ENCODE assay signal across 18 cellular contexts in the genomic region with DNA sequence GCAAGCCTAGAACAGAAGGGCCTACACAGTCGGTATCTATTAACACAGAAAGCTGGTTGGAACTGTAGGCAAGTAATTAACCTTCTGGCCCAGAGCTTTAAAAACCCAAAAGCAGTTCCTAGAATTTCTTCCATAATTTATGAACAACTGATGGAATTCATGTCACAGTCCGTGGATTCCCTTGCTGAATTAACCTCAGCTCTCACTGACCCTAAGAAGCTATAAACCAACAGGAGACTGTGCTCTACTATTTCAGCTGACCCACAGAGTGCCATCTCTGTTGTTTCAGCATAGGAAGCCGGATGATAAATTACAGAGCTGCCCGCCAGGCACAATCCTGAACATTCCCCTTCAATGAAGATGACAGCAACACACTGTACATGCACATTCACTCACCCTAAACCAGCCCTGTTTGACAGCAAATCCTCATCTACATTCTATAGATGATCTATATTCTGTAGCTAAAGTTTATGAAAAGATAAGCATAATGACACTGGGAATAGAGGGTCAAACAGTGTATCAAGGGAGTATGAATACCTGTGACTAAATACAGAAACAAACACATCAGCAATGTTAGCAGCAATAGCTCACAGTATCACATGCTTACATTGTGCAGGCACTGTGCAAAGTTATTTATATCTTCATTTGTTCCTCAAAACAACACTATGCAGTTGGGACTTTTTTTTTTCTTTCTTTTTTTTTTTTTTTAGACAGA.
DNase-seq lines count a peak whose midpoint lies in the region; ATAC-seq, FAIRE-seq and TF ChIP-seq lines count a peak whose summit lies in the region.
"Had no signal": no experiment of that assay in that cellular context is flagged by ENCODE, and none has a peak within 500 bp of the region (broad histone marks: within the 10 kb centered on the region; RNA-seq: fewer than 3 reads in every experiment).

No MANE protein-coding gene starts in this region.

- H3K9me3 Mint-ChIP-seq in nephron progenitor cell, result peaks cover 19% of the 10 kb centered on the region
- no peaks in the 10 kb centered on the region for H3K9me3 Mint-ChIP-seq in activated CD4-positive, alpha-beta memory T cell treated with anti-CD3 and anti-CD28 coated beads, Interleukin-2, amount 10 ng/mL, durations not matched to agents 7 days and 5 days

- no peak overlapping the region for H3K4me3 ChIP-seq in smooth muscle cell
- H3K4me3 ChIP-seq: BLaER1 treated with 17β-estradiol and CSF1 and Interleukin-3, amounts not matched to agents 10 nM and 100 nM; breast epithelium; lower lobe of right lung; PC-9 had no signal

- no peaks in the 10 kb centered on the region for H3K36me3 ChIP-seq in smooth muscle cell (ENCODE audit: low read depth)
- H3K36me3 ChIP-seq: BLaER1 treated with 17β-estradiol and CSF1 and Interleukin-3, amounts not matched to agents 10 nM and 100 nM; breast epithelium; lower lobe of right lung had no signal

- H3K9ac ChIP-seq in smooth muscle cell (ENCODE audit: low read depth), result no peak overlapping the region
- H3K9ac ChIP-seq: BLaER1 treated with 17β-estradiol and CSF1 and Interleukin-3, amounts not matched to agents 10 nM and 100 nM; parathyroid adenoma had no signal

- no peaks in the 10 kb centered on the region for H3K9me3 ChIP-seq in smooth muscle cell (replicated peaks; ENCODE audit: low read depth)
- H3K9me3 ChIP-seq: BLaER1 treated with 17β-estradiol and CSF1 and Interleukin-3, amounts not matched to agents 10 nM and 100 nM; breast epithelium; lower lobe of right lung had no signal

- POLR2A ChIA-PET in activated CD4-positive, alpha-beta memory T cell treated with anti-CD3 and anti-CD28 coated beads, Interleukin-2, amount 10 ng/mL, durations not matched to agents 7 days and 5 days (lab: Charles Lee), result no interaction called here

- no peaks in the 10 kb centered on the region for H3K27me3 Mint-ChIP-seq in nephron progenitor cell (ENCODE audit: low read depth, poor library complexity)
- peaks cover 1% of the 10 kb centered on the region for H3K27me3 Mint-ChIP-seq in activated CD4-positive, alpha-beta memory T cell treated with anti-CD3 and anti-CD28 coated beads, Interleukin-2, amount 10 ng/mL, durations not matched to agents 7 days and 5 days

- H3K27ac Mint-ChIP-seq in nephron progenitor cell, result peak overlapping the region; percentile 89
- H3K27ac Mint-ChIP-seq in activated CD4-positive, alpha-beta memory T cell treated with anti-CD3 and anti-CD28 coated beads, Interleukin-2, amount 10 ng/mL, durations not matched to agents 7 days and 5 days, result no peak overlapping the region

- DNase-seq in nephron progenitor cell, result peak; percentile 39
- no peak for DNase-seq in smooth muscle cell (lab: John Stamatoyannopoulos, UW; ENCODE audit: unreplicated experiment)
- DNase-seq in frontal cortex (ENCODE audit: low spot score in 2 of 2), result no peak
- DNase-seq in activated CD4-positive, alpha-beta memory T cell treated with anti-CD3 and anti-CD28 coated beads, Interleukin-2, amount 10 ng/mL, durations not matched to agents 7 days and 5 days, result no peak
- DNase-seq: activated gamma-delta T cell treated with Interleukin-2 at 50 U/mL for 16 hours; KBM-7; lower lobe of right lung; PC-9; stimulated activated CD4-positive, alpha-beta T cell treated with anti-CD3 and anti-CD28 coated beads, Interleukin-2, amount 100 ng/mL, for 48 hours; stimulated activated naive CD4-positive, alpha-beta T cell treated with Interleukin-2 at 50 U/mL for 16 hours; T-helper 2 cell had no signal

- TF ChIP-seq CTCF in nephron progenitor cell (IDR thresholded peaks at IDR 0.05) (no peak), smooth muscle cell (IDR thresholded peaks at IDR 0.05; ENCODE audit: borderline replicate concordance, insufficient read depth, poor library complexity, severe bottlenecking) (no peak)

- CTCF ChIA-PET in activated CD4-positive, alpha-beta memory T cell treated with anti-CD3 and anti-CD28 coated beads, Interleukin-2, amount 10 ng/mL, durations not matched to agents 7 days and 5 days (lab: Charles Lee), result interaction anchor here (1.2 to 1.3 kb wide), 2 partner anchors 10 to 542 kb away, joined by 3 read pairs; no protein-coding TSS in a partner anchor

- H3K36me3 Mint-ChIP-seq in nephron progenitor cell (ENCODE audit: low read depth), result peaks cover 40% of the 10 kb centered on the region
- no peaks in the 10 kb centered on the region for H3K36me3 Mint-ChIP-seq in activated CD4-positive, alpha-beta memory T cell treated with anti-CD3 and anti-CD28 coated beads, Interleukin-2, amount 10 ng/mL, durations not matched to agents 7 days and 5 days (ENCODE audit: low read depth)

- H3K27me3 ChIP-seq in smooth muscle cell (ENCODE audit: low read depth), result no peaks in the 10 kb centered on the region
- H3K27me3 ChIP-seq: BLaER1 treated with 17β-estradiol and CSF1 and Interleukin-3, amounts not matched to agents 10 nM and 100 nM; breast epithelium had no signal

- no peak for FAIRE-seq in frontal cortex (lab: Jason Lieb, UNC)

- no peak overlapping the region for H3K27ac ChIP-seq in smooth muscle cell (ENCODE audit: low read depth)
- H3K27ac ChIP-seq: BLaER1 treated with 17β-estradiol and CSF1 and Interleukin-3, amounts not matched to agents 10 nM and 100 nM; breast epithelium; lower lobe of right lung; parathyroid adenoma; PC-9 had no signal

- peaks cover 51% of the 10 kb centered on the region for H3K4me1 Mint-ChIP-seq in nephron progenitor cell
- H3K4me1 Mint-ChIP-seq in activated CD4-positive, alpha-beta memory T cell treated with anti-CD3 and anti-CD28 coated beads, Interleukin-2, amount 10 ng/mL, durations not matched to agents 7 days and 5 days, result no peaks in the 10 kb centered on the region

- H2AFZ ChIP-seq in smooth muscle cell (ENCODE audit: low read depth), result no peak overlapping the region
- H2AFZ ChIP-seq: parathyroid adenoma, PC-9 had no signal

- H3K4me1 ChIP-seq in smooth muscle cell (ENCODE audit: low read depth), result peaks cover 4% of the 10 kb centered on the region
- H3K4me1 ChIP-seq: breast epithelium, lower lobe of right lung, parathyroid adenoma had no signal

- 72% methylated on average over 4 of the region's 4 CpGs for WGBS in smooth muscle cell (ENCODE audit: low lambda C conversion rate)

- H3K4me2 ChIP-seq in smooth muscle cell, result no peak overlapping the region
- H3K4me2 ChIP-seq: PC-9 had no signal

- H3F3A ChIP-seq in smooth muscle cell (ENCODE audit: low read depth), result no peaks in the 10 kb centered on the region

- no peaks in the 10 kb centered on the region for H4K20me1 ChIP-seq in smooth muscle cell (ENCODE audit: low read depth)
- H4K20me1 ChIP-seq: BLaER1 treated with 17β-estradiol and CSF1 and Interleukin-3, amounts not matched to agents 10 nM and 100 nM had no signal

- H3K4me3 Mint-ChIP-seq in nephron progenitor cell, result no peak overlapping the region
- H3K4me3 Mint-ChIP-seq in activated CD4-positive, alpha-beta memory T cell treated with anti-CD3 and anti-CD28 coated beads, Interleukin-2, amount 10 ng/mL, durations not matched to agents 7 days and 5 days, result no peak overlapping the region

- H3K79me2 ChIP-seq in smooth muscle cell (ENCODE audit: low read depth), result no peaks in the 10 kb centered on the region
- H3K79me2 ChIP-seq: parathyroid adenoma had no signal

- ATAC-seq in GM18868 (IDR thresholded peaks at IDR 0.05; ENCODE audit: unreplicated experiment), result peak; percentile 84
- peak; percentile 86 for ATAC-seq in GM21723 (IDR thresholded peaks at IDR 0.05; ENCODE audit: unreplicated experiment)
- ATAC-seq in HG03521 (IDR thresholded peaks at IDR 0.05; ENCODE audit: unreplicated experiment), result peak; percentile 70
- ATAC-seq in GM21825 (IDR thresholded peaks at IDR 0.05; ENCODE audit: unreplicated experiment), result no peak
- ATAC-seq: lower lobe of right lung had no signal
